In the genomic region with DNA sequence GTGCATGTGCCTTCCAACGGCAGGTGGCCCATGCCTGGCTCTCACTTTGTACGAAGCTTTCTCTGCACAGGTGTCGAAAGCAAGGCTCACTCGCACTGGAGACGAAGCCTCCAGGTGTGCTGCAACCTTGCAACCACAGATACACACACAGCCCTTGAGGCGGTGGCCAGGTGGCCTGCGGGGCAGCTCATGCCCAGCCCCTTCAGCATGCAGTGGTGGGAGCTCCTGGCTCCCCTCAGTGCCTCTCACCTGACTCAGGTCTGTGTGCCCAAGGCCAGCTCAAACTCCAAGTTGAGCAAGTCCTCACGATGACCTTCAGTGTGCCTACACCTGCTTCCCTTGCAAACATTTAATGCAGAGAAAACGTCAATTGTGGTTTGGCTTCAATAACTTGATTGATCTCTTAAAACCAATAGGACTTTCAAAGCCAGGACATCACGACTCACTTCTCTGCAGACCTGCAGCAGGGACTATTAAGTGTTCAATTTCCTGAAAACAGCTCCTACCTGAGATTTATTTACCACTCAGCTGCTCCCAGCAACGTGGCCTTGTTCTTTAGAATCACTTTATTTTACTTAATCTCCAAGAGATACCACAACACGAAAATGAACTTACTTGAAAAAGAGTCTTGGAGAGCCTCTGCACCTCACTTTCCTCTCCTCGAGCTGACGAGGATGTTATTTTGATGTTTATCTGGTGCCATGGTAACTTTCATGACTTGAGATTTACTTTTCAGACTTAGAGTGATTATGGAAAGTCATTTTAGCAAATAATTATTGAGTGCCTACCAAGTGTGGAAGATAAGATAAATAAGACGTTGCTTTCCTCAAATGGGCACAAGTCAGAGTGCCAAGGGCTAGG, we compare ENCODE assay signal across 12 cellular contexts.
A peak's percentile ranks its signal among the peaks of the same experiment; 100 is the strongest.
DNase-seq lines count a peak whose midpoint lies in the region; ATAC-seq and TF ChIP-seq lines count a peak whose summit lies in the region.
"Had no signal": no experiment of that assay in that cellular context is flagged by ENCODE, and none has a peak within 500 bp of the region (broad histone marks: within the 10 kb centered on the region; RNA-seq: fewer than 3 reads in every experiment).

No MANE protein-coding gene starts in this region.

- 37% methylated on average over 15 of the region's 15 CpGs for WGBS in liver

- CTCF ChIA-PET in CD8-positive, alpha-beta memory T cell (lab: Charles Lee): interaction anchor here (1.5 kb wide), 1 partner anchor 362 kb away, joined by 3 read pairs; no protein-coding TSS in a partner anchor

- peaks cover 8 to 9% of the 10 kb centered on the region in 2 donors for H3K27me3 Mint-ChIP-seq in CD8-positive, alpha-beta memory T cell
- no peaks in the 10 kb centered on the region for H3K27me3 Mint-ChIP-seq in activated T-helper 17 cell treated with anti-CD3 and anti-CD28 coated beads, Interleukin-2, amount 50 U/mL, for 72 hours

- ATAC-seq in activated T-helper 17 cell treated with anti-CD3 and anti-CD28 coated beads, Interleukin-2, amount 50 U/mL, for 72 hours (replicated peaks): peak; percentile 26
- ATAC-seq in GM21515 (IDR thresholded peaks at IDR 0.05; ENCODE audit: unreplicated experiment) (no peak), HG03280 (IDR thresholded peaks at IDR 0.05; ENCODE audit: unreplicated experiment) (no peak), GM19035 (IDR thresholded peaks at IDR 0.05; ENCODE audit: unreplicated experiment) (no peak)

- peaks cover 9 to 25% (median 19%) of the 10 kb centered on the region in 3 donors for H3K4me1 Mint-ChIP-seq in CD8-positive, alpha-beta memory T cell
- peaks cover 17% of the 10 kb centered on the region for H3K4me1 Mint-ChIP-seq in activated T-helper 17 cell treated with anti-CD3 and anti-CD28 coated beads, Interleukin-2, amount 50 U/mL, for 72 hours

- H3K27ac ChIP-seq in 22Rv1 (peak overlapping the region; percentile 39), liver (ENCODE audit: low read depth in 1 of 2, low read length in 2 of 2) (peak overlapping the region; percentile 67 to 75)
- H3K27ac ChIP-seq in CD8-positive, alpha-beta memory T cell (ENCODE audit: low read depth, low read length): no peak overlapping the region
- H3K27ac ChIP-seq: parathyroid adenoma, SJSA1 had no signal

- no peaks in the 10 kb centered on the region for H3K9me3 ChIP-seq in CD8-positive, alpha-beta memory T cell (ENCODE audit: low read length)
- H3K9me3 ChIP-seq in liver (ENCODE audit: control insufficient read depth in 4 of 4, low read length in 3 of 4): no peaks in the 10 kb centered on the region
- H3K9me3 ChIP-seq: BE2C, SJSA1, transverse colon had no signal

- H3K4me1 ChIP-seq in CD8-positive, alpha-beta memory T cell (ENCODE audit: insufficient read depth, low read length): peaks cover 24% of the 10 kb centered on the region
- H3K4me1 ChIP-seq in liver (ENCODE audit: control insufficient read depth in 4 of 4, insufficient read depth in 4 of 4, low read length in 3 of 4): peaks cover 34 to 70% (median 66%) of the 10 kb centered on the region in 4 donors
- H3K4me1 ChIP-seq: BE2C, SJSA1 had no signal

- TF ChIP-seq RAD21 in liver (IDR thresholded peaks at IDR 0.05): peak in 1 of 2 donors; percentile 54

- no peaks in the 10 kb centered on the region for H3K27me3 ChIP-seq in CD8-positive, alpha-beta memory T cell (ENCODE audit: insufficient read depth, low read length, poor library complexity, severe bottlenecking)
- no peaks in the 10 kb centered on the region for H3K27me3 ChIP-seq in liver (ENCODE audit: control insufficient read depth in 4 of 4, insufficient read depth in 4 of 4, low read length in 3 of 4)
- H3K27me3 ChIP-seq: SJSA1, transverse colon had no signal

- no peaks in the 10 kb centered on the region for H3K36me3 Mint-ChIP-seq in CD8-positive, alpha-beta memory T cell
- no peaks in the 10 kb centered on the region for H3K36me3 Mint-ChIP-seq in activated T-helper 17 cell treated with anti-CD3 and anti-CD28 coated beads, Interleukin-2, amount 50 U/mL, for 72 hours (ENCODE audit: low read depth)

- peak overlapping the region in 3 of 7 donors; percentile 4 to 50 (median 15) for H3K4me3 Mint-ChIP-seq in CD8-positive, alpha-beta memory T cell
- peak overlapping the region; percentile 41 for H3K4me3 Mint-ChIP-seq in activated T-helper 17 cell treated with anti-CD3 and anti-CD28 coated beads, Interleukin-2, amount 50 U/mL, for 72 hours

- H3K9me3 Mint-ChIP-seq in CD8-positive, alpha-beta memory T cell: no peaks in the 10 kb centered on the region
- H3K9me3 Mint-ChIP-seq in activated T-helper 17 cell treated with anti-CD3 and anti-CD28 coated beads, Interleukin-2, amount 50 U/mL, for 72 hours: no peaks in the 10 kb centered on the region

- no peak overlapping the region for H3K4me3 ChIP-seq in CD8-positive, alpha-beta memory T cell (ENCODE audit: low read length)
- H3K4me3 ChIP-seq in liver (ENCODE audit: low read depth in 1 of 3, low read length in 3 of 3): no peak overlapping the region
- H3K4me3 ChIP-seq: SJSA1, transverse colon had no signal

- H3K27ac Mint-ChIP-seq in CD8-positive, alpha-beta memory T cell: peak overlapping the region; percentile 1 to 95 (median 69)
- H3K27ac Mint-ChIP-seq in activated T-helper 17 cell treated with anti-CD3 and anti-CD28 coated beads, Interleukin-2, amount 50 U/mL, for 72 hours: peak overlapping the region; percentile 30

- TF ChIP-seq CTCF in 22Rv1 (IDR thresholded peaks at IDR 0.05) (no peak), liver (IDR thresholded peaks at IDR 0.05; ENCODE audit: low read depth, low read length, missing input control) (no peak)

- peak overlapping the region in 1 of 2 donors; percentile 12 for H3K9ac ChIP-seq in liver (ENCODE audit: low read depth in 1 of 2, low read length in 2 of 2)
- H3K9ac ChIP-seq: parathyroid adenoma had no signal

- no peaks in the 10 kb centered on the region for H3K36me3 ChIP-seq in CD8-positive, alpha-beta memory T cell (ENCODE audit: insufficient read depth, low read length)
- no peaks in the 10 kb centered on the region for H3K36me3 ChIP-seq in liver (ENCODE audit: control insufficient read depth in 4 of 4, insufficient read depth in 3 of 4, low read depth in 1 of 4, low read length in 3 of 4)
- H3K36me3 ChIP-seq: BE2C, SJSA1, transverse colon had no signal

- POLR2A ChIA-PET in CD8-positive, alpha-beta memory T cell (lab: Charles Lee): no interaction called here

- peak in 2 of 5 donors; percentile 35 to 43 for DNase-seq in CD8-positive, alpha-beta memory T cell
- no peak for DNase-seq in AML-193 (lab: John Stamatoyannopoulos, UW)
- DNase-seq: BE2C, transverse colon had no signal

TF ChIP-seq in liver, 16 proteins besides CTCF, POLR2A, EP300 and RAD21 (continues in another document):
- peak; percentile 43 for TF ChIP-seq REST (IDR thresholded peaks at IDR 0.05)
- TF ChIP-seq HNF4A (conservative IDR thresholded peaks at IDR 0.05): peak; percentile 90 to 93
- TF ChIP-seq MAX (IDR thresholded peaks at IDR 0.05): peak; percentile 68
- peak; percentile 87 to 92 for TF ChIP-seq RXRA (IDR thresholded peaks at IDR 0.05)
- TF ChIP-seq YY1 (IDR thresholded peaks at IDR 0.05): peak; percentile 33
- no peak for TF ChIP-seq NR2F2 (IDR thresholded peaks at IDR 0.05)
- no peak for TF ChIP-seq GABPA (IDR thresholded peaks at IDR 0.05 in 1 of 2, conservative IDR thresholded peaks at IDR 0.05 in 1 of 2)
- TF ChIP-seq FOXA2 (IDR thresholded peaks at IDR 0.05): peak; percentile 72
- peak in 1 of 2 donors; percentile 60 for TF ChIP-seq EGR1 (IDR thresholded peaks at IDR 0.05; ENCODE audit: low read depth in 2 of 2)
- peak; percentile 62 for TF ChIP-seq HNF4G (IDR thresholded peaks at IDR 0.05)
- TF ChIP-seq SP1 (IDR thresholded peaks at IDR 0.05): peak; percentile 83
- peak in 1 of 2 donors; percentile 69 for TF ChIP-seq JUND (IDR thresholded peaks at IDR 0.05)
- TF ChIP-seq, protein P1, sequence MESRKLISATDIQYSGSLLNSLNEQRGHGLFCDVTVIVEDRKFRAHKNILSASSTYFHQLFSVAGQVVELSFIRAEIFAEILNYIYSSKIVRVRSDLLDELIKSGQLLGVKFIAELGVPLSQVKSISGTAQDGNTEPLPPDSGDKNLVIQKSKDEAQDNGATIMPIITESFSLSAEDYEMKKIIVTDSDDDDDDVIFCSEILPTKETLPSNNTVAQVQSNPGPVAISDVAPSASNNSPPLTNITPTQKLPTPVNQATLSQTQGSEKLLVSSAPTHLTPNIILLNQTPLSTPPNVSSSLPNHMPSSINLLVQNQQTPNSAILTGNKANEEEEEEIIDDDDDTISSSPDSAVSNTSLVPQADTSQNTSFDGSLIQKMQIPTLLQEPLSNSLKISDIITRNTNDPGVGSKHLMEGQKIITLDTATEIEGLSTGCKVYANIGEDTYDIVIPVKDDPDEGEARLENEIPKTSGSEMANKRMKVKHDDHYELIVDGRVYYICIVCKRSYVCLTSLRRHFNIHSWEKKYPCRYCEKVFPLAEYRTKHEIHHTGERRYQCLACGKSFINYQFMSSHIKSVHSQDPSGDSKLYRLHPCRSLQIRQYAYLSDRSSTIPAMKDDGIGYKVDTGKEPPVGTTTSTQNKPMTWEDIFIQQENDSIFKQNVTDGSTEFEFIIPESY (IDR thresholded peaks at IDR 0.05): peak; percentile 40
